In genomic region chr12:96241484-96242256, GRCh38 we compare ENCODE assay signal across 8 cellular contexts. TPM values are rescaled to one million over a fixed set of nuclear protein-coding genes. Genes with fewer than 3 reads are reported as not detected.
DNase-seq lines count a peak whose midpoint lies in the region; TF ChIP-seq lines count a peak whose summit lies in the region.

No MANE protein-coding gene starts in this region.

- H3K27me3 ChIP-seq in osteoblast (ENCODE audit: insufficient read depth, low read length), result no peaks in the 10 kb centered on the region

- peak overlapping the region; percentile 82 for H3K27ac ChIP-seq in osteoblast (ENCODE audit: low read depth, low read length)

- no peaks in the 10 kb centered on the region for H3K9me3 ChIP-seq in osteoblast (ENCODE audit: low read depth, low read length)

- no peaks in the 10 kb centered on the region for H4K20me1 ChIP-seq in osteoblast (ENCODE audit: insufficient read depth, low read length)

- TF ChIP-seq CTCF in AG10803 (conservative IDR thresholded peaks at IDR 0.05; ENCODE audit: low read length), result no peak
- no peak for TF ChIP-seq CTCF in osteoblast (IDR thresholded peaks at IDR 0.05; ENCODE audit: extremely low read depth, low read depth, low read length)

- peaks cover 82% of the 10 kb centered on the region for H3K79me2 ChIP-seq in osteoblast (ENCODE audit: insufficient read depth, low read length)

- peak overlapping the region; percentile 55 for H3K4me2 ChIP-seq in osteoblast (ENCODE audit: insufficient read depth, low read length)

- peak; percentile 98 for DNase-seq in AG10803 (ENCODE audit: low read depth)
- peak; percentile 17 to 95 (median 69) for DNase-seq in T-helper 2 cell
- DNase-seq in dermis blood vessel endothelial cell, result peak; percentile 90
- DNase-seq in osteoblast (ENCODE audit: insufficient read length, low spot score, missing footprints), result peak; percentile 95
- no peak for DNase-seq in AML-193 (lab: John Stamatoyannopoulos, UW)
- DNase-seq in NCI-H510A treated with DMSO at 0.1 percent for 48 hours (lab: John Stamatoyannopoulos, UW), result no peak
- DNase-seq in glomerular visceral epithelial cell (ENCODE audit: extremely low spot score), result no peak
- no peak for DNase-seq in GDM1 (lab: John Stamatoyannopoulos, UW)

- no peak overlapping the region for H3K4me3 ChIP-seq in AG10803 (ENCODE audit: low read length)
- H3K4me3 ChIP-seq in osteoblast (ENCODE audit: insufficient read depth, low read length), result no peak overlapping the region

- peaks cover 41% of the 10 kb centered on the region for H3K4me1 ChIP-seq in osteoblast (ENCODE audit: insufficient read depth, low read length)

- H3K36me3 ChIP-seq in osteoblast (ENCODE audit: insufficient read depth, low read length), result peaks cover 8% of the 10 kb centered on the region

- no peak overlapping the region for H2AFZ ChIP-seq in osteoblast (ENCODE audit: low read length)

RNA-seq across cellular contexts. Expression of gene ELK3, which starts 47.5 kb away (rescaled TPM):
- total RNA-seq in dermis blood vessel endothelial cell (45.6 and 95.3 TPM in 2 replicates), osteoblast (27.5 and 30.1 TPM in 2 replicates)

Comparison
In these comparisons a context has a peak if more than half of its experiments do, and no peak if none do; other contexts are left out.
1. DNase-seq: peak in AG10803 (single experiment), T-helper 2 cell (5 of 5), dermis blood vessel endothelial cell (single experiment) and osteoblast (single experiment); none in AML-193 (0 of 2), NCI-H510A treated with DMSO at 0.1 percent for 48 hours (single experiment), glomerular visceral epithelial cell (single experiment) and GDM1 (single experiment).